In genomic region chr17:47789611-47790520, GRCh38 we compare ENCODE assay signal across 1 cellular context.
TF ChIP-seq lines count a peak whose summit lies in the region.

No MANE protein-coding gene starts in this region.

TF ChIP-seq in K562, 482 proteins besides CTCF, POLR2A, EP300 and RAD21 (continued from another document):
- TF ChIP-seq ZHX1 (conservative IDR thresholded peaks at IDR 0.05; ENCODE audit: low read length) (no peak), E2F5 (CRISPR knock-in tag; IDR thresholded peaks at IDR 0.05) (no peak), MTF1 (CRISPR knock-in tag; IDR thresholded peaks at IDR 0.05; ENCODE audit: borderline replicate concordance) (no peak), PHF21A (IDR thresholded peaks at IDR 0.05; ENCODE audit: borderline replicate concordance, low read depth) (no peak), CBX2 (IDR thresholded peaks at IDR 0.05; ENCODE audit: insufficient read depth, low read length, poor library complexity, severe bottlenecking) (no peak), FOS (IDR thresholded peaks at IDR 0.05; ENCODE audit: extremely low read depth, insufficient read length) (no peak), TFE3 (CRISPR knock-in tag; IDR thresholded peaks at IDR 0.05) (no peak), RBM14 (IDR thresholded peaks at IDR 0.05; ENCODE audit: borderline replicate concordance, insufficient read depth, low read depth, low read length) (no peak), XRCC4 (IDR thresholded peaks at IDR 0.05; ENCODE audit: extremely low read depth, insufficient read depth, insufficient read length) (no peak), COPS2 (conservative IDR thresholded peaks at IDR 0.05) (no peak), NCOA6 (IDR thresholded peaks at IDR 0.05) (no peak), UBTF (IDR thresholded peaks at IDR 0.05; ENCODE audit: borderline replicate concordance in 1 of 2, low read depth in 2 of 2, low read length in 2 of 2) (peak; percentile 39 to 86; a peak in 1 of 4 replicates), FOXA1 (IDR thresholded peaks at IDR 0.05; ENCODE audit: borderline replicate concordance) (no peak), ZNF408 (CRISPR knock-in tag; IDR thresholded peaks at IDR 0.05; ENCODE audit: low read depth) (no peak), CCAR2 (IDR thresholded peaks at IDR 0.05; ENCODE audit: low read depth, low read length) (no peak), ZNF165 (CRISPR knock-in tag; IDR thresholded peaks at IDR 0.05; ENCODE audit: borderline replicate concordance) (no peak), NR1H2 (CRISPR knock-in tag; IDR thresholded peaks at IDR 0.05) (no peak), HNRNPK (IDR thresholded peaks at IDR 0.05; ENCODE audit: low read depth, low read length, poor library complexity, severe bottlenecking) (no peak), IRF2 (CRISPR knock-in tag; IDR thresholded peaks at IDR 0.05) (no peak), SNRNP70 (optimal IDR thresholded peaks at IDR 0.05; ENCODE audit: low read depth, low read length) (no peak), ELF1 (tag; IDR thresholded peaks at IDR 0.05) (no peak)
- TF ChIP-seq, protein P1, sequence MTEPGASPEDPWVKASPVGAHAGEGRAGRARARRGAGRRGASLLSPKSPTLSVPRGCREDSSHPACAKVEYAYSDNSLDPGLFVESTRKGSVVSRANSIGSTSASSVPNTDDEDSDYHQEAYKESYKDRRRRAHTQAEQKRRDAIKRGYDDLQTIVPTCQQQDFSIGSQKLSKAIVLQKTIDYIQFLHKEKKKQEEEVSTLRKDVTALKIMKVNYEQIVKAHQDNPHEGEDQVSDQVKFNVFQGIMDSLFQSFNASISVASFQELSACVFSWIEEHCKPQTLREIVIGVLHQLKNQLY (CRISPR knock-in tag; conservative IDR thresholded peaks at IDR 0.05) = no peak
- TF ChIP-seq, protein P2, sequence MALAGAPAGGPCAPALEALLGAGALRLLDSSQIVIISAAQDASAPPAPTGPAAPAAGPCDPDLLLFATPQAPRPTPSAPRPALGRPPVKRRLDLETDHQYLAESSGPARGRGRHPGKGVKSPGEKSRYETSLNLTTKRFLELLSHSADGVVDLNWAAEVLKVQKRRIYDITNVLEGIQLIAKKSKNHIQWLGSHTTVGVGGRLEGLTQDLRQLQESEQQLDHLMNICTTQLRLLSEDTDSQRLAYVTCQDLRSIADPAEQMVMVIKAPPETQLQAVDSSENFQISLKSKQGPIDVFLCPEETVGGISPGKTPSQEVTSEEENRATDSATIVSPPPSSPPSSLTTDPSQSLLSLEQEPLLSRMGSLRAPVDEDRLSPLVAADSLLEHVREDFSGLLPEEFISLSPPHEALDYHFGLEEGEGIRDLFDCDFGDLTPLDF (CRISPR knock-in tag; IDR thresholded peaks at IDR 0.05) = no peak
- TF ChIP-seq, protein P3, sequence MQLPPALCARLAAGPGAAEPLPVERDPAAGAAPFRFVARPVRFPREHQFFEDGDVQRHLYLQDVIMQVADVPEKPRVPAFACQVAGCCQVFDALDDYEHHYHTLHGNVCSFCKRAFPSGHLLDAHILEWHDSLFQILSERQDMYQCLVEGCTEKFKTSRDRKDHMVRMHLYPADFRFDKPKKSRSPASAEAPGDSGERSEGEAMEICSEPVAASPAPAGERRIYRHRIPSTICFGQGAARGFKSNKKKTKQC (CRISPR knock-in tag; IDR thresholded peaks at IDR 0.05) = no peak
- TF ChIP-seq, protein P4, sequence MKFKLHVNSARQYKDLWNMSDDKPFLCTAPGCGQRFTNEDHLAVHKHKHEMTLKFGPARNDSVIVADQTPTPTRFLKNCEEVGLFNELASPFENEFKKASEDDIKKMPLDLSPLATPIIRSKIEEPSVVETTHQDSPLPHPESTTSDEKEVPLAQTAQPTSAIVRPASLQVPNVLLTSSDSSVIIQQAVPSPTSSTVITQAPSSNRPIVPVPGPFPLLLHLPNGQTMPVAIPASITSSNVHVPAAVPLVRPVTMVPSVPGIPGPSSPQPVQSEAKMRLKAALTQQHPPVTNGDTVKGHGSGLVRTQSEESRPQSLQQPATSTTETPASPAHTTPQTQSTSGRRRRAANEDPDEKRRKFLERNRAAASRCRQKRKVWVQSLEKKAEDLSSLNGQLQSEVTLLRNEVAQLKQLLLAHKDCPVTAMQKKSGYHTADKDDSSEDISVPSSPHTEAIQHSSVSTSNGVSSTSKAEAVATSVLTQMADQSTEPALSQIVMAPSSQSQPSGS (CRISPR knock-in tag; IDR thresholded peaks at IDR 0.05) = no peak
- TF ChIP-seq, protein P5, sequence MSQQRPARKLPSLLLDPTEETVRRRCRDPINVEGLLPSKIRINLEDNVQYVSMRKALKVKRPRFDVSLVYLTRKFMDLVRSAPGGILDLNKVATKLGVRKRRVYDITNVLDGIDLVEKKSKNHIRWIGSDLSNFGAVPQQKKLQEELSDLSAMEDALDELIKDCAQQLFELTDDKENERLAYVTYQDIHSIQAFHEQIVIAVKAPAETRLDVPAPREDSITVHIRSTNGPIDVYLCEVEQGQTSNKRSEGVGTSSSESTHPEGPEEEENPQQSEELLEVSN (IDR thresholded peaks at IDR 0.05; ENCODE audit: borderline replicate concordance in 1 of 2, extremely low read depth in 1 of 2, insufficient read depth in 1 of 2, insufficient read length in 1 of 2, low read depth in 1 of 2, low read length in 1 of 2, poor library complexity in 1 of 2, severe bottlenecking in 1 of 2) = peak in 1 of 2 experiments; percentile 32
